Comparison of ENCODE assay signal across 18 cellular contexts in genomic region chr10:95450188-95450587, GRCh38.
"Had no signal": no experiment of that assay in that cellular context is flagged by ENCODE, and none has a peak within 500 bp of the region (broad histone marks: within the 10 kb centered on the region; RNA-seq: fewer than 3 reads in every experiment).

No MANE protein-coding gene starts in this region.

- H3K36me3 ChIP-seq: thyroid gland had no signal

- H3K27ac ChIP-seq: parathyroid adenoma, thyroid gland had no signal

- H3K4me3 ChIP-seq: lung, thyroid gland had no signal

- H3K9me3 ChIP-seq: thyroid gland had no signal

- H3K27me3 ChIP-seq: thyroid gland had no signal

- ATAC-seq: activated CD8-positive, alpha-beta T cell treated with anti-CD3 and anti-CD28 coated beads for 36 hours; activated naive CD8-positive, alpha-beta T cell treated with anti-CD3 and anti-CD28 coated beads, Interleukin-2, amount 50 U/mL, for 24 hours; esophagus mucosa; left colon; stimulated activated effector memory CD8-positive, alpha-beta T cell treated with anti-CD3 and anti-CD28 coated beads, Interleukin-12 subunit alpha, Interleukin-12 subunit beta, amount 100 ng/mL, for 72 hours had no signal

- H3K4me1 ChIP-seq: parathyroid adenoma had no signal

- DNase-seq: activated CD4-positive, alpha-beta T cell treated with anti-CD3 and anti-CD28 coated beads, Interleukin-2, amount 10 ng/mL, durations not matched to agents 24 days and 14 days; activated CD8-positive, alpha-beta T cell treated with anti-CD3 and anti-CD28 coated beads for 36 hours; activated naive CD4-positive, alpha-beta T cell treated with anti-CD3 and anti-CD28 coated beads, Interleukin-2, amount 10 ng/mL, durations not matched to agents 7 days and 5 days; activated naive CD8-positive, alpha-beta T cell treated with anti-CD3 and anti-CD28 coated beads, Interleukin-2, amount 50 U/mL, for 24 hours; activated T-cell treated with anti-CD3 and anti-CD28 coated beads, Interleukin-2, amount 50 U/mL, for 1 hour; anterior cingulate cortex; effector CD8-positive, alpha-beta T cell; hippocampal formation; left colon; retina; small intestine; stimulated activated CD4-positive, alpha-beta T cell treated with anti-CD3 and anti-CD28 coated beads, Interleukin-4, amount 100 ng/mL, for 24 hours; T1000; thyroid gland had no signal
